Comparison of ENCODE assay signal across 1 cellular context in genomic region chr7:29127527-29127926, GRCh38.
TF ChIP-seq lines count a peak whose summit lies in the region.

No MANE protein-coding gene starts in this region.

TF ChIP-seq in H1, 55 proteins besides CTCF, POLR2A, EP300 and RAD21:
- TF ChIP-seq SP1 (IDR thresholded peaks at IDR 0.05; ENCODE audit: low read depth, low read length) (no peak), EZH2 (IDR thresholded peaks at IDR 0.05; ENCODE audit: low read depth, low read length, severe bottlenecking) (no peak), E2F6 (IDR thresholded peaks at IDR 0.05) (peak; percentile 32; the same call in 1 of the 2 replicates), YY1 (IDR thresholded peaks at IDR 0.05; ENCODE audit: low read depth, low read length) (no peak), CHD2 (IDR thresholded peaks at IDR 0.05; ENCODE audit: low read length) (no peak), CTBP2 (IDR thresholded peaks at IDR 0.05; ENCODE audit: borderline replicate concordance, insufficient read depth, insufficient read length, low read length) (no peak)
TF ChIP-seq in H1: peak in this region for 1.
